ENCODE assay signal across 8 cellular contexts in the genomic region with DNA sequence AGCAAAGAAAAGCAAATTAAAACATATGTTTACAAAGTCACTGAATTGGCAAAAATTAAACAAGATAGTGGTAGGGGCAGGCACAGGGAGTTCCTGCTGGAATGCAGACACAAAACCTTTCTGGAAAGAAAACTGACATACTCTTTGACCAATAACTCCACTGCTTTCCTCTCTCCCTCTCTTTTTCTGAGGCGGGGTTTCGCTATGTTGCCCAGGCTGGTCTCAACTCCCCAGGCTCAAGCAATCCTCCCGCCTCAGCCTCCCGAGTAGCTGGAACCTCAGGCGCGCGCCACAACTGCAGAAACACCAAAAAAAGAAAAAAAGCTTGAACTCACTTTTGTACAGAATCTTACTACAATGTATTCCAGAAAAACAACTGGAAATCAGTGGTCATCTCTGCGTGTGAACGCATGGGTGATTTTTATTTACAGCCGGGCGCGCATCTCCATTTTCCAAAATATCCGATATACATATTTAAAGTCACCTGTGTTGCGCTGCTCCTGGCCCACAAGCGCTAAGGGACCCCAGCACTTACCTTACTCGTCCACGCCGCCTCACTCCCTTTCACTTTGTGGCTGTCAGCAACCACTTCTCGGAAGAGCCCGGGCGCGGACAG. TPM values are rescaled to one million over a fixed set of nuclear protein-coding genes. Genes with fewer than 3 reads are reported as not detected.
DNase-seq lines count a peak whose midpoint lies in the region; ATAC-seq, FAIRE-seq and TF ChIP-seq lines count a peak whose summit lies in the region.

No MANE protein-coding gene starts in this region.

- peak; percentile 32 for DNase-seq in GM04503 (ENCODE audit: low read depth)
- peak; percentile 5 for DNase-seq in LoVo (ENCODE audit: low spot score)
- peak; percentile 35 for DNase-seq in astrocyte of the cerebellum (ENCODE audit: low read depth)
- DNase-seq in D721Med (ENCODE audit: insufficient read length, low spot score): no peak
- no peak for DNase-seq in NCI-H1436 (lab: John Stamatoyannopoulos, UW)

- H3K9me3 ChIP-seq in skeletal muscle satellite cell (replicated peaks; ENCODE audit: low read length): no peaks in the 10 kb centered on the region

- H3K36me3 ChIP-seq in skeletal muscle satellite cell (ENCODE audit: insufficient read depth, low read length): peaks cover 43% of the 10 kb centered on the region

- H3K4me3 ChIP-seq in astrocyte of the cerebellum (ENCODE audit: low read depth, low read length): peak overlapping the region; percentile 95
- H3K4me3 ChIP-seq in iPS-11a (ENCODE audit: low read depth, low read length): peak overlapping the region; percentile 87
- H3K4me3 ChIP-seq in skeletal muscle satellite cell (ENCODE audit: low read length): peak overlapping the region; percentile 86

- in situ Hi-C loops in astrocyte of the cerebellum (cut with HindIII; ENCODE audit: low sequenced_read_pairs): no loop called here

- H3K4me1 ChIP-seq in skeletal muscle satellite cell (ENCODE audit: control insufficient read depth, insufficient read depth, low read length): peaks cover 25% of the 10 kb centered on the region

- no peak for ATAC-seq in HG03097 (IDR thresholded peaks at IDR 0.05; ENCODE audit: low FRiP score, unreplicated experiment)

- H3K9ac ChIP-seq in skeletal muscle satellite cell (ENCODE audit: low read depth, low read length): peak overlapping the region; percentile 88

- FAIRE-seq in D721Med (lab: Jason Lieb, UNC): no peak

- peak overlapping the region; percentile 87 for H3K4me2 ChIP-seq in skeletal muscle satellite cell (ENCODE audit: low read length)

- no peak for TF ChIP-seq CTCF in astrocyte of the cerebellum (IDR thresholded peaks at IDR 0.05; ENCODE audit: low read depth, low read length, missing control alignments)
- no peak for TF ChIP-seq CTCF in D721Med (IDR thresholded peaks at IDR 0.05; ENCODE audit: insufficient read depth, missing control alignments)

- no peaks in the 10 kb centered on the region for H3K27me3 ChIP-seq in skeletal muscle satellite cell (ENCODE audit: control insufficient read depth, insufficient read depth, low read length)

RNA-seq across cellular contexts. Expression of a gene that starts 0.5 kb away (rescaled TPM):
- total RNA-seq in skeletal muscle satellite cell (2012; rRNA removed): 8.1 and 8.6 TPM in 2 replicates

RNA-seq across cellular contexts. Expression of a gene that starts 0.7 kb away (rescaled TPM):
- total RNA-seq in skeletal muscle satellite cell (2012; rRNA removed): 54.8 and 60.3 TPM in 2 replicates

RNA-seq across cellular contexts. Expression of a gene that starts 29.9 kb away (rescaled TPM):
- not detected in 2 replicates for total RNA-seq in skeletal muscle satellite cell (2012; rRNA removed)

RNA-seq across cellular contexts. Expression of a gene that starts 38.6 kb away (rescaled TPM):
- total RNA-seq in skeletal muscle satellite cell (2012; rRNA removed): not detected in 2 replicates

Comparison
In these comparisons a context has a peak if more than half of its experiments do, and no peak if none do; other contexts are left out.
1. DNase-seq: peak in GM04503 (single experiment), LoVo (single experiment) and astrocyte of the cerebellum (single experiment); none in D721Med (single experiment) and NCI-H1436 (single experiment).
2. Peak in every context shown above with its lines, with median percentiles within 50 percentile points of each other: H3K4me3 ChIP-seq.